ENCODE assay signal across 9 cellular contexts in genomic region chr2:218501665-218502064, GRCh38.
A peak's percentile ranks its signal among the peaks of the same experiment; 100 is the strongest.
DNase-seq lines count a peak whose midpoint lies in the region; ATAC-seq and TF ChIP-seq lines count a peak whose summit lies in the region.
"Had no signal": no experiment of that assay in that cellular context is flagged by ENCODE, and none has a peak within 500 bp of the region (broad histone marks: within the 10 kb centered on the region; RNA-seq: fewer than 3 reads in every experiment).

No MANE protein-coding gene starts in this region.

- peak overlapping the region; percentile 12 for H3K4me2 ChIP-seq in DOHH2 (ENCODE audit: low read length)
- no peak overlapping the region for H3K4me2 ChIP-seq in osteoblast (ENCODE audit: insufficient read depth, low read length)

- ATAC-seq in gastroesophageal sphincter = no peak
- no peak for ATAC-seq in HG03442 (IDR thresholded peaks at IDR 0.05; ENCODE audit: unreplicated experiment)
- ATAC-seq in HG03469 (IDR thresholded peaks at IDR 0.05; ENCODE audit: unreplicated experiment) = no peak

- H3K4me3 ChIP-seq in DOHH2 (ENCODE audit: low read length) (no peak overlapping the region), adipocyte (ENCODE audit: low read length) (peak overlapping the region; percentile 31), gastroesophageal sphincter (peak overlapping the region in 1 of 2 donors; percentile 8), osteoblast (ENCODE audit: insufficient read depth, low read length) (no peak overlapping the region)

- no peaks in the 10 kb centered on the region for H3K9me3 ChIP-seq in DOHH2 (ENCODE audit: control insufficient read depth, insufficient read depth, low read length)
- H3K9me3 ChIP-seq in adipocyte (ENCODE audit: control insufficient read depth, low read length) = no peaks in the 10 kb centered on the region
- no peaks in the 10 kb centered on the region for H3K9me3 ChIP-seq in gastroesophageal sphincter
- no peaks in the 10 kb centered on the region for H3K9me3 ChIP-seq in osteoblast (ENCODE audit: low read depth, low read length)

- no peak overlapping the region for H2AFZ ChIP-seq in osteoblast (ENCODE audit: low read length)

- H3K4me1 ChIP-seq in DOHH2 (ENCODE audit: control insufficient read depth, low read length) (peaks cover 24% of the 10 kb centered on the region), adipocyte (ENCODE audit: control insufficient read depth, insufficient read depth, low read length) (peaks cover 6% of the 10 kb centered on the region), gastroesophageal sphincter (peaks cover 0 to 18% (median 8%) of the 10 kb centered on the region in 3 donors), osteoblast (ENCODE audit: insufficient read depth, low read length) (no peaks in the 10 kb centered on the region)

- no peak for TF ChIP-seq POLR2A in gastroesophageal sphincter (IDR thresholded peaks at IDR 0.05)

- peaks cover 18% of the 10 kb centered on the region for H3F3A ChIP-seq in DOHH2 (ENCODE audit: control insufficient read depth, insufficient read depth)

- H3K36me3 ChIP-seq in DOHH2 (ENCODE audit: control insufficient read depth, low read length) (peaks cover 58% of the 10 kb centered on the region), adipocyte (ENCODE audit: control insufficient read depth, insufficient read depth, low read length, severe bottlenecking) (peaks cover 12% of the 10 kb centered on the region), gastroesophageal sphincter (peaks cover 0 to 50% of the 10 kb centered on the region in 2 donors), osteoblast (ENCODE audit: insufficient read depth, low read length) (no peaks in the 10 kb centered on the region)

- peak overlapping the region; percentile 26 for H3K9ac ChIP-seq in adipocyte (ENCODE audit: low read length)

- 0 to 13% methylated on average over 2 of the region's 2 CpGs for WGBS in gastroesophageal sphincter (ENCODE audit: low coverage in 1 of 2), 2 donors

- H3K79me2 ChIP-seq in DOHH2 (ENCODE audit: control insufficient read depth, low read length) (peaks cover 9% of the 10 kb centered on the region), osteoblast (ENCODE audit: insufficient read depth, low read length) (no peaks in the 10 kb centered on the region)

- no peak for TF ChIP-seq CTCF in DOHH2 (IDR thresholded peaks at IDR 0.05; ENCODE audit: low read depth, low read length, poor library complexity, severe bottlenecking)
- no peak for TF ChIP-seq CTCF in gastroesophageal sphincter (IDR thresholded peaks at IDR 0.05)
- no peak for TF ChIP-seq CTCF in osteoblast (IDR thresholded peaks at IDR 0.05; ENCODE audit: extremely low read depth, low read depth, low read length)

- H3K27me3 ChIP-seq in DOHH2 (ENCODE audit: control insufficient read depth, low read length) (no peaks in the 10 kb centered on the region), adipocyte (replicated peaks; ENCODE audit: control insufficient read depth, insufficient read depth, low read length) (no peaks in the 10 kb centered on the region), gastroesophageal sphincter (no peaks in the 10 kb centered on the region), osteoblast (ENCODE audit: insufficient read depth, low read length) (no peaks in the 10 kb centered on the region)

- DNase-seq in adipocyte (ENCODE audit: low read depth) (peak; percentile 79), osteoblast (ENCODE audit: insufficient read length, low spot score, missing footprints) (peak; percentile 22), NCI-H774 (lab: John Stamatoyannopoulos, UW) (no peak)
- no peak for DNase-seq in activated CD4-positive, alpha-beta T cell treated with anti-CD3 and anti-CD28 coated beads for 1 hour
- DNase-seq: NCI-H748 treated with DMSO at 0.1 percent for 48 hours had no signal

- TF ChIP-seq EP300 in gastroesophageal sphincter (IDR thresholded peaks at IDR 0.05) = no peak

- H3K27ac ChIP-seq in DOHH2 (ENCODE audit: low read depth, low read length) (peak overlapping the region; percentile 50), gastroesophageal sphincter (peak overlapping the region in 3 of 4 donors; percentile 32 to 62 (median 41)), osteoblast (ENCODE audit: low read depth, low read length) (no peak overlapping the region)

- H4K20me1 ChIP-seq in DOHH2 (ENCODE audit: control insufficient read depth, insufficient read depth, low read depth, low read length) (peaks cover 4% of the 10 kb centered on the region; the same call in 1 of the 2 replicates), osteoblast (ENCODE audit: insufficient read depth, low read length) (no peaks in the 10 kb centered on the region)

- H3K9me2 ChIP-seq in DOHH2 (replicated peaks; ENCODE audit: control insufficient read depth, low read length) = no peaks in the 10 kb centered on the region

Comparison
In these comparisons a context has a peak if more than half of its experiments do, and no peak if none do; other contexts are left out.
1. DNase-seq: peak in adipocyte (single experiment) and osteoblast (single experiment); none in activated CD4-positive, alpha-beta T cell treated with anti-CD3 and anti-CD28 coated beads for 1 hour (single experiment) and NCI-H774 (single experiment).